Comparison of ENCODE assay signal across 1 cellular context in the genomic region with DNA sequence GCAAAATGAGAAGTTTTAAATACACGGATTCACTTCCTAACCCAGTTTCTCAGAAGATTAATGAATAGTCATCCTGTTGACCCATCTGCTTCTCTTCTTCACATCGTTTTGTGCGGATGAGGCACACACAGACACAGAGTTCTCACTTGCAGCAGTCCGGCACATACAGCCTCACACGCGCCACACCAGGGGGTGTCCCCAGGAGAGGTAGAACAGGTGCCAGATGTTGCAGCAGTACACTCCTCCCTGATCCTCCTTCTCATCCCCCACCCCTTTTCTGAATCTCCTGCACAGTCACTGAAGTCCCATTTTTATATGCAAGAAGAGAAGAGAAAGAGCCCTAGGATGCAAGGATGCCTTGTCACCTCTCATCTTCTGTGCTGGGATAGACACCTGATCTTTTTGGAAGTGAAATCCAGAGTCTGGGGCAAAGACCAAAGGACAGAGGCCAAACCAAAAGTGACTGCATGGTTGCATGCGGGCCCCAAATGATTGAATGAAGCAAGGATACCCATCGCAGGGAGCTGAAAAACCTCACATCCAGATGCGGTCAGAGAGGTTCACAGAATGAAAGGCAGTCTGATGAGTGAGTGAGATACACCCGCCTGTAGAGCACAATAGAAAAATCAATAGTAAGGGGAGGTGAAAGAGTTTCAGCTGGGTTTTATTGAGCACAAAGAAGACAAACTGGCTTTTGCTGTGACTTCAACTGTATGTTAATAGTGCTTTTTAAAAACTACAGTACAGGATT.
TF ChIP-seq lines count a peak whose summit lies in the region.

No MANE protein-coding gene starts in this region.

TF ChIP-seq in IMR-90, 13 proteins besides CTCF, POLR2A, EP300 and RAD21 (continued from another document):
- TF ChIP-seq, protein P1, sequence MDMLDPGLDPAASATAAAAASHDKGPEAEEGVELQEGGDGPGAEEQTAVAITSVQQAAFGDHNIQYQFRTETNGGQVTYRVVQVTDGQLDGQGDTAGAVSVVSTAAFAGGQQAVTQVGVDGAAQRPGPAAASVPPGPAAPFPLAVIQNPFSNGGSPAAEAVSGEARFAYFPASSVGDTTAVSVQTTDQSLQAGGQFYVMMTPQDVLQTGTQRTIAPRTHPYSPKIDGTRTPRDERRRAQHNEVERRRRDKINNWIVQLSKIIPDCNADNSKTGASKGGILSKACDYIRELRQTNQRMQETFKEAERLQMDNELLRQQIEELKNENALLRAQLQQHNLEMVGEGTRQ (IDR thresholded peaks at IDR 0.05; ENCODE audit: low read depth, low read length): no peak
- TF ChIP-seq NFE2L2 (IDR thresholded peaks at IDR 0.05; ENCODE audit: low read depth, low read length) (no peak), SMC3 (IDR thresholded peaks at IDR 0.05; ENCODE audit: low read depth, low read length) (no peak)
